26 cellular contexts compared by ENCODE assay signal in genomic region chr7:46168671-46169383, GRCh38.
DNase-seq lines count a peak whose midpoint lies in the region; ATAC-seq and TF ChIP-seq lines count a peak whose summit lies in the region.
"Had no signal": no experiment of that assay in that cellular context is flagged by ENCODE, and none has a peak within 500 bp of the region (broad histone marks: within the 10 kb centered on the region; RNA-seq: fewer than 3 reads in every experiment).

No MANE protein-coding gene starts in this region.

- no peak overlapping the region for H3K4me2 ChIP-seq in neuronal stem cell (ENCODE audit: insufficient read depth, low read length, poor library complexity, severe bottlenecking)
- H3K4me2 ChIP-seq: BLaER1 treated with 17β-estradiol and CSF1 and Interleukin-3, amounts not matched to agents 10 nM and 100 nM had no signal

- H4K8ac ChIP-seq in neuronal stem cell (ENCODE audit: low read depth, low read length): no peak overlapping the region

- H2BK5ac ChIP-seq in neuronal stem cell (ENCODE audit: low read length): no peak overlapping the region

- POLR2A ChIA-PET in activated CD8-positive, alpha-beta T cell treated with anti-CD3 and anti-CD28 coated beads for 36 hours (lab: Charles Lee): no interaction called here

- intact Hi-C loops in Calu3 (cut with micrococcal nuclease; ENCODE audit: unreplicated experiment): no loop called here
- intact Hi-C loops in activated CD8-positive, alpha-beta T cell treated with anti-CD3 and anti-CD28 coated beads for 36 hours (cut with micrococcal nuclease): no loop called here

- no peak overlapping the region for H3K4me3 Mint-ChIP-seq in Calu3 (ENCODE audit: low read depth, unreplicated experiment)
- no peak overlapping the region for H3K4me3 Mint-ChIP-seq in activated CD8-positive, alpha-beta T cell treated with anti-CD3 and anti-CD28 coated beads for 36 hours
- H3K4me3 Mint-ChIP-seq: activated CD8-positive, alpha-beta T cell treated with anti-CD3 and anti-CD28 coated beads, Interleukin-2, amount 10 ng/mL, durations not matched to agents 7 days and 5 days; effector memory CD8-positive, alpha-beta T cell; naive B cell had no signal

- no peak overlapping the region for H3K9ac ChIP-seq in neuronal stem cell (ENCODE audit: low read depth, low read length, poor library complexity)
- H3K9ac ChIP-seq: BLaER1 treated with 17β-estradiol and CSF1 and Interleukin-3, amounts not matched to agents 10 nM and 100 nM had no signal

- H3K36me3 ChIP-seq in neuronal stem cell (replicated peaks in 1 of 2; ENCODE audit: control insufficient read depth in 2 of 2, insufficient read depth in 2 of 2, low read length in 2 of 2): no peaks in the 10 kb centered on the region
- H3K36me3 ChIP-seq: BLaER1 treated with 17β-estradiol and CSF1 and Interleukin-3, amounts not matched to agents 10 nM and 100 nM; MG63 had no signal

- H4K91ac ChIP-seq in neuronal stem cell (ENCODE audit: low read depth, low read length, poor library complexity): no peak overlapping the region

- BruUV-seq in Calu3 (replicated peaks; lab: Mats Ljungman, UMichigan): no TSS peak

- no peak overlapping the region for H3K4ac ChIP-seq in neuronal stem cell (ENCODE audit: low read length)

- H3K4me1 ChIP-seq in neuronal stem cell (ENCODE audit: control insufficient read depth in 2 of 2, insufficient read depth in 1 of 2, low read depth in 1 of 2, low read length in 2 of 2): peaks cover 0 to under 1% of the 10 kb centered on the region in 2 donors
- H3K4me1 ChIP-seq: BLaER1 treated with 17β-estradiol and CSF1 and Interleukin-3, amounts not matched to agents 10 nM and 100 nM had no signal

- peak overlapping the region; percentile 33 for H2AK5ac ChIP-seq in neuronal stem cell (ENCODE audit: low read depth, low read length)

- DNase-seq in Daoy (ENCODE audit: low read depth) (peak; percentile 60), NCI-H226 (peak; percentile 56), epithelial cell of esophagus (ENCODE audit: low read depth) (peak; percentile 94), neuronal stem cell (ENCODE audit: low spot score) (no peak), coronary artery (ENCODE audit: low spot score) (no peak), Calu3 (no peak), RPMI8226 (no peak)
- no peak for DNase-seq in activated CD8-positive, alpha-beta T cell treated with anti-CD3 and anti-CD28 coated beads for 36 hours
- DNase-seq: activated CD8-positive, alpha-beta T cell treated with anti-CD3 and anti-CD28 coated beads, Interleukin-2, amount 10 ng/mL, durations not matched to agents 7 days and 5 days; activated gamma-delta T cell; COR-L47; effector memory CD8-positive, alpha-beta T cell; EL; head of caudate nucleus; mesendoderm; MG63; naive B cell; NCI-H1417; NCI-H446; occipital lobe; SIG-M5; stimulated activated CD4-positive, alpha-beta T cell treated with anti-CD3 and anti-CD28 coated beads, Interleukin-1b, Interleukin-23, amount 100 ng/mL, for 48 hours had no signal

- CTCF ChIA-PET in Calu3 (lab: Charles Lee): interaction anchor here (1.2 kb wide), 1 partner anchor 16 kb away, joined by 3 read pairs; no protein-coding TSS in a partner anchor
- CTCF ChIA-PET in activated CD8-positive, alpha-beta T cell treated with anti-CD3 and anti-CD28 coated beads for 36 hours (lab: Charles Lee): no interaction called here

- no peaks in the 10 kb centered on the region for H3K9me3 ChIP-seq in neuronal stem cell (replicated peaks in 1 of 2; ENCODE audit: control insufficient read depth in 2 of 2, insufficient read depth in 1 of 2, low read depth in 1 of 2, low read length in 2 of 2)
- H3K9me3 ChIP-seq: MG63 had no signal

- ATAC-seq in activated CD8-positive, alpha-beta T cell treated with anti-CD3 and anti-CD28 coated beads for 36 hours: no peak
- ATAC-seq: activated CD4-positive, CD25-positive, alpha-beta regulatory T cell treated with anti-CD3 and anti-CD28 coated beads, Interleukin-2, amount 50 U/mL, for 24 hours; activated CD8-positive, alpha-beta T cell treated with anti-CD3 and anti-CD28 coated beads, Interleukin-2, amount 10 ng/mL, durations not matched to agents 7 days and 5 days; effector memory CD8-positive, alpha-beta T cell had no signal

- no peak overlapping the region for H3K14ac ChIP-seq in neuronal stem cell (ENCODE audit: low read length)

- no peak overlapping the region for H3K23ac ChIP-seq in neuronal stem cell (ENCODE audit: low read depth, low read length, poor library complexity)

- peaks cover 19% of the 10 kb centered on the region for H3K4me1 Mint-ChIP-seq in Calu3 (ENCODE audit: low read depth, unreplicated experiment)
- no peaks in the 10 kb centered on the region for H3K4me1 Mint-ChIP-seq in activated CD8-positive, alpha-beta T cell treated with anti-CD3 and anti-CD28 coated beads for 36 hours (ENCODE audit: low read depth)
- H3K4me1 Mint-ChIP-seq: naive B cell had no signal

- H2BK15ac ChIP-seq in neuronal stem cell (ENCODE audit: low read length): peak overlapping the region; percentile 78

- no peaks in the 10 kb centered on the region for H3K27me3 Mint-ChIP-seq in Calu3 (ENCODE audit: unreplicated experiment)
- no peaks in the 10 kb centered on the region for H3K27me3 Mint-ChIP-seq in activated CD8-positive, alpha-beta T cell treated with anti-CD3 and anti-CD28 coated beads for 36 hours
- H3K27me3 Mint-ChIP-seq: effector memory CD8-positive, alpha-beta T cell; naive B cell had no signal

- TF ChIP-seq CTCF in epithelial cell of esophagus (IDR thresholded peaks at IDR 0.05; ENCODE audit: insufficient read depth, low read depth, low read length, missing control alignments) (no peak), coronary artery (IDR thresholded peaks at IDR 0.05) (no peak), Calu3 (IDR thresholded peaks at IDR 0.05; ENCODE audit: unreplicated experiment) (no peak)
- no peak for TF ChIP-seq CTCF in activated CD8-positive, alpha-beta T cell treated with anti-CD3 and anti-CD28 coated beads for 36 hours (IDR thresholded peaks at IDR 0.05)

- H3K27ac ChIP-seq in neuronal stem cell (replicated peaks; ENCODE audit: low read length) (no peak overlapping the region), coronary artery (no peak overlapping the region)
- H3K27ac ChIP-seq: BLaER1 treated with 17β-estradiol and CSF1 and Interleukin-3, amounts not matched to agents 10 nM and 100 nM; HL-60; skin epidermis had no signal

- H3K36me3 Mint-ChIP-seq in Calu3 (ENCODE audit: insufficient read depth, unreplicated experiment): no peaks in the 10 kb centered on the region
- H3K36me3 Mint-ChIP-seq in activated CD8-positive, alpha-beta T cell treated with anti-CD3 and anti-CD28 coated beads for 36 hours (ENCODE audit: low read depth): no peaks in the 10 kb centered on the region
- H3K36me3 Mint-ChIP-seq: naive B cell had no signal

- no peaks in the 10 kb centered on the region for H3K27me3 ChIP-seq in neuronal stem cell (ENCODE audit: control insufficient read depth in 3 of 3, insufficient read depth in 3 of 3, low read depth in 1 of 3, low read length in 3 of 3)
- H3K27me3 ChIP-seq: BLaER1 treated with 17β-estradiol and CSF1 and Interleukin-3, amounts not matched to agents 10 nM and 100 nM; MG63 had no signal

- H2AFZ ChIP-seq in neuronal stem cell (ENCODE audit: low read length): no peak overlapping the region

- no peak overlapping the region for H3K27ac Mint-ChIP-seq in Calu3 (ENCODE audit: unreplicated experiment)
- H3K27ac Mint-ChIP-seq in activated CD8-positive, alpha-beta T cell treated with anti-CD3 and anti-CD28 coated beads for 36 hours: no peak overlapping the region
- H3K27ac Mint-ChIP-seq: activated CD8-positive, alpha-beta T cell treated with anti-CD3 and anti-CD28 coated beads, Interleukin-2, amount 10 ng/mL, durations not matched to agents 7 days and 5 days; effector memory CD8-positive, alpha-beta T cell; naive B cell had no signal

- no peak overlapping the region for H2BK120ac ChIP-seq in neuronal stem cell (ENCODE audit: low read depth, low read length)

- no peaks in the 10 kb centered on the region for H3K79me1 ChIP-seq in neuronal stem cell (ENCODE audit: low read depth, low read length)

- no CpG with 5 or more reads among the region's 11 CpGs for WGBS in neuronal stem cell (ENCODE audit: extremely low coverage in 2 of 2, insufficient read length in 2 of 2, insufficient replicate concordance in 1 of 2), 2 donors

- peak overlapping the region; percentile 46 for H3K18ac ChIP-seq in neuronal stem cell (ENCODE audit: low read length)

- no peaks in the 10 kb centered on the region for H3K9me3 Mint-ChIP-seq in Calu3 (ENCODE audit: low read depth, unreplicated experiment)
- no peaks in the 10 kb centered on the region for H3K9me3 Mint-ChIP-seq in activated CD8-positive, alpha-beta T cell treated with anti-CD3 and anti-CD28 coated beads for 36 hours

- H2BK12ac ChIP-seq in neuronal stem cell (ENCODE audit: low read length): no peak overlapping the region

- H3K4me3 ChIP-seq in epithelial cell of esophagus (ENCODE audit: low read length) (no peak overlapping the region), neuronal stem cell (ENCODE audit: low read length in 2 of 2) (no peak overlapping the region), coronary artery (no peak overlapping the region)
- H3K4me3 ChIP-seq: BLaER1 treated with 17β-estradiol and CSF1 and Interleukin-3, amounts not matched to agents 10 nM and 100 nM; MG63; skin epidermis had no signal

Comparison
In these comparisons a context has a peak if more than half of its experiments do, and no peak if none do; other contexts are left out.
1. DNase-seq: peak in Daoy (single experiment), NCI-H226 (single experiment) and epithelial cell of esophagus (single experiment); none in neuronal stem cell (single experiment), coronary artery (single experiment), Calu3 (single experiment), RPMI8226 (single experiment) and activated CD8-positive, alpha-beta T cell treated with anti-CD3 and anti-CD28 coated beads for 36 hours (single experiment).